1 cellular context compared by ENCODE assay signal in genomic region chr11:121928597-121929580, GRCh38.
TF ChIP-seq lines count a peak whose summit lies in the region.

No MANE protein-coding gene starts in this region.

TF ChIP-seq in HepG2, 621 proteins besides CTCF, POLR2A, EP300 and RAD21 (continued from another document and continues in another):
- TF ChIP-seq, protein P1, sequence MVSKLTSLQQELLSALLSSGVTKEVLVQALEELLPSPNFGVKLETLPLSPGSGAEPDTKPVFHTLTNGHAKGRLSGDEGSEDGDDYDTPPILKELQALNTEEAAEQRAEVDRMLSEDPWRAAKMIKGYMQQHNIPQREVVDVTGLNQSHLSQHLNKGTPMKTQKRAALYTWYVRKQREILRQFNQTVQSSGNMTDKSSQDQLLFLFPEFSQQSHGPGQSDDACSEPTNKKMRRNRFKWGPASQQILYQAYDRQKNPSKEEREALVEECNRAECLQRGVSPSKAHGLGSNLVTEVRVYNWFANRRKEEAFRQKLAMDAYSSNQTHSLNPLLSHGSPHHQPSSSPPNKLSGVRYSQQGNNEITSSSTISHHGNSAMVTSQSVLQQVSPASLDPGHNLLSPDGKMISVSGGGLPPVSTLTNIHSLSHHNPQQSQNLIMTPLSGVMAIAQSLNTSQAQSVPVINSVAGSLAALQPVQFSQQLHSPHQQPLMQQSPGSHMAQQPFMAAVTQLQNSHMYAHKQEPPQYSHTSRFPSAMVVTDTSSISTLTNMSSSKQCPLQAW (CRISPR knock-in tag; IDR thresholded peaks at IDR 0.05): no peak
- TF ChIP-seq ZNF230 (CRISPR knock-in tag; IDR thresholded peaks at IDR 0.05) (no peak), THAP7 (CRISPR knock-in tag; IDR thresholded peaks at IDR 0.05) (no peak), ZNF317 (CRISPR knock-in tag; IDR thresholded peaks at IDR 0.05) (no peak), ZNF839 (CRISPR knock-in tag; IDR thresholded peaks at IDR 0.05; ENCODE audit: borderline replicate concordance) (no peak), MEF2D (CRISPR knock-in tag; IDR thresholded peaks at IDR 0.05) (no peak), SOX6 (IDR thresholded peaks at IDR 0.05) (no peak), SOX6 (CRISPR knock-in tag; IDR thresholded peaks at IDR 0.05) (peak; percentile 63), FOXP1 (IDR thresholded peaks at IDR 0.05) (no peak), FOXP1 (CRISPR knock-in tag; IDR thresholded peaks at IDR 0.05) (peak; percentile 33; the same call in 1 of the 2 replicates), ZNF558 (CRISPR knock-in tag; IDR thresholded peaks at IDR 0.05; ENCODE audit: borderline replicate concordance) (no peak), ETV6 (CRISPR knock-in tag; conservative IDR thresholded peaks at IDR 0.05) (no peak), ZKSCAN8 (CRISPR knock-in tag; IDR thresholded peaks at IDR 0.05; ENCODE audit: borderline replicate concordance) (no peak), HMGXB4 (CRISPR knock-in tag; IDR thresholded peaks at IDR 0.05; ENCODE audit: borderline replicate concordance in 1 of 2, low read depth in 1 of 2) (no peak), SIX1 (CRISPR knock-in tag; IDR thresholded peaks at IDR 0.05; ENCODE audit: borderline replicate concordance) (no peak), GTF2F1 (IDR thresholded peaks at IDR 0.05; ENCODE audit: low read length) (no peak), ATF7 (IDR thresholded peaks at IDR 0.05) (no peak), ATF7 (CRISPR knock-in tag; IDR thresholded peaks at IDR 0.05) (no peak), HNF1A (IDR thresholded peaks at IDR 0.05; ENCODE audit: low read depth) (no peak), HNF1A (CRISPR knock-in tag; IDR thresholded peaks at IDR 0.05; ENCODE audit: borderline replicate concordance) (peak; percentile 23; the same call in 1 of the 2 replicates), HNRNPLL (IDR thresholded peaks at IDR 0.05; ENCODE audit: low read depth, low read length, poor library complexity, severe bottlenecking) (no peak), PRMT3 (CRISPR knock-in tag; IDR thresholded peaks at IDR 0.05; ENCODE audit: borderline replicate concordance, low read depth) (no peak), CENPT (CRISPR knock-in tag; IDR thresholded peaks at IDR 0.05; ENCODE audit: low read depth) (no peak), FIP1L1 (IDR thresholded peaks at IDR 0.05; ENCODE audit: borderline replicate concordance, insufficient read depth, low read depth, low read length) (no peak), HDAC6 (IDR thresholded peaks at IDR 0.05; ENCODE audit: low read depth, low read length) (no peak), ZNF281 (CRISPR knock-in tag; IDR thresholded peaks at IDR 0.05; ENCODE audit: borderline replicate concordance) (peak; percentile 96), HNRNPH1 (optimal IDR thresholded peaks at IDR 0.05; ENCODE audit: low read depth, low read length) (no peak), ARID2 (CRISPR knock-in tag; IDR thresholded peaks at IDR 0.05; ENCODE audit: borderline replicate concordance) (no peak), ZNF24 (IDR thresholded peaks at IDR 0.05) (no peak), GRHL1 (CRISPR knock-in tag; conservative IDR thresholded peaks at IDR 0.05) (no peak), ZNF660 (CRISPR knock-in tag; IDR thresholded peaks at IDR 0.05; ENCODE audit: borderline replicate concordance, low read depth) (no peak), HES4 (CRISPR knock-in tag; IDR thresholded peaks at IDR 0.05; ENCODE audit: borderline replicate concordance) (no peak), KLF9 (CRISPR knock-in tag; IDR thresholded peaks at IDR 0.05; ENCODE audit: low read depth) (no peak), MATR3 (CRISPR knock-in tag; IDR thresholded peaks at IDR 0.05) (no peak), CREM (IDR thresholded peaks at IDR 0.05) (peak; percentile 84), CREM (CRISPR knock-in tag; IDR thresholded peaks at IDR 0.05) (no peak), ZSCAN29 (CRISPR knock-in tag; conservative IDR thresholded peaks at IDR 0.05) (no peak), ATM (IDR thresholded peaks at IDR 0.05; ENCODE audit: borderline replicate concordance) (no peak), RCOR2 (CRISPR knock-in tag; IDR thresholded peaks at IDR 0.05) (no peak)
- TF ChIP-seq, protein P2, sequence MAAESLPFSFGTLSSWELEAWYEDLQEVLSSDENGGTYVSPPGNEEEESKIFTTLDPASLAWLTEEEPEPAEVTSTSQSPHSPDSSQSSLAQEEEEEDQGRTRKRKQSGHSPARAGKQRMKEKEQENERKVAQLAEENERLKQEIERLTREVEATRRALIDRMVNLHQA (CRISPR knock-in tag; IDR thresholded peaks at IDR 0.05): no peak
- TF ChIP-seq, protein P3, sequence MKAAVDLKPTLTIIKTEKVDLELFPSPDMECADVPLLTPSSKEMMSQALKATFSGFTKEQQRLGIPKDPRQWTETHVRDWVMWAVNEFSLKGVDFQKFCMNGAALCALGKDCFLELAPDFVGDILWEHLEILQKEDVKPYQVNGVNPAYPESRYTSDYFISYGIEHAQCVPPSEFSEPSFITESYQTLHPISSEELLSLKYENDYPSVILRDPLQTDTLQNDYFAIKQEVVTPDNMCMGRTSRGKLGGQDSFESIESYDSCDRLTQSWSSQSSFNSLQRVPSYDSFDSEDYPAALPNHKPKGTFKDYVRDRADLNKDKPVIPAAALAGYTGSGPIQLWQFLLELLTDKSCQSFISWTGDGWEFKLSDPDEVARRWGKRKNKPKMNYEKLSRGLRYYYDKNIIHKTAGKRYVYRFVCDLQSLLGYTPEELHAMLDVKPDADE (CRISPR knock-in tag; IDR thresholded peaks at IDR 0.05): no peak
- TF ChIP-seq, protein P4, sequence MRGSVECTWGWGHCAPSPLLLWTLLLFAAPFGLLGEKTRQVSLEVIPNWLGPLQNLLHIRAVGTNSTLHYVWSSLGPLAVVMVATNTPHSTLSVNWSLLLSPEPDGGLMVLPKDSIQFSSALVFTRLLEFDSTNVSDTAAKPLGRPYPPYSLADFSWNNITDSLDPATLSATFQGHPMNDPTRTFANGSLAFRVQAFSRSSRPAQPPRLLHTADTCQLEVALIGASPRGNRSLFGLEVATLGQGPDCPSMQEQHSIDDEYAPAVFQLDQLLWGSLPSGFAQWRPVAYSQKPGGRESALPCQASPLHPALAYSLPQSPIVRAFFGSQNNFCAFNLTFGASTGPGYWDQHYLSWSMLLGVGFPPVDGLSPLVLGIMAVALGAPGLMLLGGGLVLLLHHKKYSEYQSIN (CRISPR knock-in tag; IDR thresholded peaks at IDR 0.05; ENCODE audit: borderline replicate concordance): no peak
- TF ChIP-seq, protein P5, sequence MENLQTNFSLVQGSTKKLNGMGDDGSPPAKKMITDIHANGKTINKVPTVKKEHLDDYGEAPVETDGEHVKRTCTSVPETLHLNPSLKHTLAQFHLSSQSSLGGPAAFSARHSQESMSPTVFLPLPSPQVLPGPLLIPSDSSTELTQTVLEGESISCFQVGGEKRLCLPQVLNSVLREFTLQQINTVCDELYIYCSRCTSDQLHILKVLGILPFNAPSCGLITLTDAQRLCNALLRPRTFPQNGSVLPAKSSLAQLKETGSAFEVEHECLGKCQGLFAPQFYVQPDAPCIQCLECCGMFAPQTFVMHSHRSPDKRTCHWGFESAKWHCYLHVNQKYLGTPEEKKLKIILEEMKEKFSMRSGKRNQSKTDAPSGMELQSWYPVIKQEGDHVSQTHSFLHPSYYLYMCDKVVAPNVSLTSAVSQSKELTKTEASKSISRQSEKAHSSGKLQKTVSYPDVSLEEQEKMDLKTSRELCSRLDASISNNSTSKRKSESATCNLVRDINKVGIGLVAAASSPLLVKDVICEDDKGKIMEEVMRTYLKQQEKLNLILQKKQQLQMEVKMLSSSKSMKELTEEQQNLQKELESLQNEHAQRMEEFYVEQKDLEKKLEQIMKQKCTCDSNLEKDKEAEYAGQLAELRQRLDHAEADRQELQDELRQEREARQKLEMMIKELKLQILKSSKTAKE (CRISPR knock-in tag; IDR thresholded peaks at IDR 0.05; ENCODE audit: borderline replicate concordance): no peak; the same call in 1 of the 2 replicates
- TF ChIP-seq, protein P6, sequence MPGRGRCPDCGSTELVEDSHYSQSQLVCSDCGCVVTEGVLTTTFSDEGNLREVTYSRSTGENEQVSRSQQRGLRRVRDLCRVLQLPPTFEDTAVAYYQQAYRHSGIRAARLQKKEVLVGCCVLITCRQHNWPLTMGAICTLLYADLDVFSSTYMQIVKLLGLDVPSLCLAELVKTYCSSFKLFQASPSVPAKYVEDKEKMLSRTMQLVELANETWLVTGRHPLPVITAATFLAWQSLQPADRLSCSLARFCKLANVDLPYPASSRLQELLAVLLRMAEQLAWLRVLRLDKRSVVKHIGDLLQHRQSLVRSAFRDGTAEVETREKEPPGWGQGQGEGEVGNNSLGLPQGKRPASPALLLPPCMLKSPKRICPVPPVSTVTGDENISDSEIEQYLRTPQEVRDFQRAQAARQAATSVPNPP (CRISPR knock-in tag; IDR thresholded peaks at IDR 0.05): no peak
